ENCODE assay signal across 1 cellular context in genomic region chr1:202235856-202236837, GRCh38.
TF ChIP-seq lines count a peak whose summit lies in the region.

No MANE protein-coding gene starts in this region.

TF ChIP-seq in WTC11, 78 proteins besides CTCF, POLR2A, EP300 and RAD21 (continued from another document):
- TF ChIP-seq ARID4B (CRISPR knock-in tag; IDR thresholded peaks at IDR 0.05; ENCODE audit: borderline replicate concordance) (no peak), ATF1 (CRISPR knock-in tag; IDR thresholded peaks at IDR 0.05) (no peak), MAX (CRISPR knock-in tag; IDR thresholded peaks at IDR 0.05) (peak; percentile 92), FOXK1 (CRISPR knock-in tag; IDR thresholded peaks at IDR 0.05) (no peak), AR (CRISPR knock-in tag; IDR thresholded peaks at IDR 0.05) (no peak), NFYB (CRISPR knock-in tag; conservative IDR thresholded peaks at IDR 0.05; ENCODE audit: low read depth) (no peak), ZSCAN18 (CRISPR knock-in tag; IDR thresholded peaks at IDR 0.05) (no peak), TEAD4 (CRISPR knock-in tag; IDR thresholded peaks at IDR 0.05) (no peak), USF1 (CRISPR knock-in tag; IDR thresholded peaks at IDR 0.05) (no peak), MYBL2 (CRISPR knock-in tag; IDR thresholded peaks at IDR 0.05) (no peak), STAT6 (CRISPR knock-in tag; conservative IDR thresholded peaks at IDR 0.05; ENCODE audit: low read depth) (no peak), PREB (CRISPR knock-in tag; IDR thresholded peaks at IDR 0.05; ENCODE audit: borderline replicate concordance) (no peak), HMGXB4 (CRISPR knock-in tag; IDR thresholded peaks at IDR 0.05) (no peak), KAT7 (CRISPR knock-in tag; IDR thresholded peaks at IDR 0.05; ENCODE audit: borderline replicate concordance) (no peak), FOXJ3 (CRISPR knock-in tag; IDR thresholded peaks at IDR 0.05; ENCODE audit: borderline replicate concordance) (no peak), NR2C2 (CRISPR knock-in tag; IDR thresholded peaks at IDR 0.05) (no peak), ATF6 (CRISPR knock-in tag; IDR thresholded peaks at IDR 0.05) (no peak), RORB (CRISPR knock-in tag; IDR thresholded peaks at IDR 0.05) (no peak)
